Comparison of ENCODE assay signal across 8 cellular contexts in genomic region chr11:125591659-125592304, GRCh38. TPM values are rescaled to one million over a fixed set of nuclear protein-coding genes. Genes with fewer than 3 reads are reported as not detected.
DNase-seq lines count a peak whose midpoint lies in the region; ATAC-seq, FAIRE-seq and TF ChIP-seq lines count a peak whose summit lies in the region.

No MANE protein-coding gene starts in this region.

- intact Hi-C loops in mucosa of descending colon (cut with DNase I, micrococcal nuclease) = no loop called here

- H3K4me2 ChIP-seq in KMS-11 (peak overlapping the region; percentile 68), H1 (ENCODE audit: insufficient read depth in 1 of 2, low read depth in 2 of 2, low read length in 2 of 2) (peak overlapping the region; percentile 92 to 95)

- DNase-seq in GM10266 (ENCODE audit: extremely low spot score) = peak; percentile 32
- DNase-seq in activated CD4-positive, alpha-beta T cell treated with anti-CD3 and anti-CD28 coated beads, Interleukin-2, amount 50 U/mL, for 48 hours = peak; percentile 39 to 47
- DNase-seq in H1 (ENCODE audit: low read depth in 1 of 2, low spot score in 2 of 2) = no peak
- peak; percentile 44 to 66 (median 64) for DNase-seq in mucosa of descending colon
- DNase-seq in stromal cell of bone marrow (ENCODE audit: low read depth) = peak; percentile 21
- no peak for DNase-seq in HuH-7.5 (ENCODE audit: low spot score)

- no peak overlapping the region for H3K23ac ChIP-seq in H1 (ENCODE audit: insufficient read length)

- H4K20me1 ChIP-seq in KMS-11 (ENCODE audit: insufficient read depth) (no peaks in the 10 kb centered on the region), H1 (replicated peaks in 1 of 2; ENCODE audit: control insufficient read depth in 1 of 2, insufficient read depth in 2 of 2, low read length in 2 of 2) (no peaks in the 10 kb centered on the region)

- no peak overlapping the region for H2BK15ac ChIP-seq in H1 (ENCODE audit: low read length)

- H3K79me2 ChIP-seq in KMS-11 (ENCODE audit: insufficient read depth, low read depth) = peaks cover 40% of the 10 kb centered on the region
- peaks cover 9 to 40% of the 10 kb centered on the region in 2 experiments; a peak in 3 of 4 replicates for H3K79me2 ChIP-seq in H1 (ENCODE audit: control insufficient read depth in 1 of 2, insufficient read depth in 2 of 2, low read length in 2 of 2)

- peak overlapping the region; percentile 90 for H3K27ac ChIP-seq in KMS-11
- H3K27ac ChIP-seq in H1 (ENCODE audit: low read depth, low read length) = peak overlapping the region; percentile 70

- peak overlapping the region; percentile 32 for H4K5ac ChIP-seq in H1 (ENCODE audit: insufficient read length, low read depth, low read length)

- H3K27me3 ChIP-seq in KMS-11 (ENCODE audit: insufficient read depth, low read depth) = no peaks in the 10 kb centered on the region
- H3K27me3 ChIP-seq in H1 (replicated peaks in 1 of 4; ENCODE audit: control insufficient read depth in 3 of 4, extremely low read depth in 1 of 4, insufficient read depth in 3 of 4, low read length in 3 of 4) = no peaks in the 10 kb centered on the region

- no peak overlapping the region for H2BK120ac ChIP-seq in H1 (replicated peaks; ENCODE audit: low read depth, low read length)

- H4K91ac ChIP-seq in H1 (replicated peaks; ENCODE audit: insufficient read length, low read length) = peak overlapping the region; percentile 36

- H2BK12ac ChIP-seq in H1 (ENCODE audit: low read depth, low read length) = 0 out of 2 replicates have a peak overlapping the region, but pooled peaks have one; percentile 14

- H2AFZ ChIP-seq in KMS-11 (ENCODE audit: low read depth) = peak overlapping the region; percentile 73
- peak overlapping the region; percentile 89 for H2AFZ ChIP-seq in H1 (ENCODE audit: low read length)

- H3K9me3 ChIP-seq in H1 (ENCODE audit: insufficient read depth in 2 of 2, low read depth in 1 of 2, low read length in 1 of 2) (no peaks in the 10 kb centered on the region), mucosa of descending colon (no peaks in the 10 kb centered on the region)

- no peak overlapping the region for H2AK5ac ChIP-seq in H1 (ENCODE audit: low read depth, low read length)

- H3K56ac ChIP-seq in H1 (replicated peaks; ENCODE audit: insufficient read length, low read depth, low read length) = peak overlapping the region; percentile 20

- no peak for TF ChIP-seq RAD21 in H1 (IDR thresholded peaks at IDR 0.05 in 1 of 2, conservative IDR thresholded peaks at IDR 0.05 in 1 of 2; ENCODE audit: low read depth in 2 of 2, low read length in 2 of 2)

- ATAC-seq in GM21737 (IDR thresholded peaks at IDR 0.05; ENCODE audit: unreplicated experiment) (peak; percentile 14), mucosa of descending colon (peak; percentile 39)

- H2BK5ac ChIP-seq in H1 (ENCODE audit: low read depth, low read length) = peak overlapping the region; percentile 82

- POLR2A ChIA-PET in H1 (lab: Charles Lee; ENCODE audit: partially characterized antibody) = interaction anchor here (0.6 to 4.3 kb wide), 15 partner anchors 9 to 620 kb away, joined by 3 to 49 read pairs (median 3); partner anchors contain the start of genes CHEK1, EI24, FAM118B and FEZ1

- peak overlapping the region; percentile 34; the same call in 1 of the 2 replicates for H3K18ac ChIP-seq in H1 (ENCODE audit: extremely low read depth, low read length)

- H3K4ac ChIP-seq in H1 (replicated peaks; ENCODE audit: insufficient read length, low read depth, low read length) = peak overlapping the region; percentile 2

- peaks cover 11% of the 10 kb centered on the region for H3K23me2 ChIP-seq in H1 (ENCODE audit: low read depth, low read length)

- 16% methylated on average over 29 of the region's 29 CpGs; no CpG with 5 or more reads in 1 of the 2 experiments for WGBS in H1 (ENCODE audit: extremely low coverage in 1 of 2, insufficient coverage in 1 of 2, insufficient read length in 1 of 2, insufficient replicate concordance in 2 of 2, low coverage in 1 of 2, low lambda C conversion rate in 2 of 2, missing lambda C conversion rate in 1 of 2), 2 experiments

- no peaks in the 10 kb centered on the region for H3K36me3 ChIP-seq in KMS-11 (ENCODE audit: insufficient read depth)
- H3K36me3 ChIP-seq in H1 (ENCODE audit: control insufficient read depth in 2 of 4, insufficient read depth in 4 of 4, low read length in 3 of 4) = peaks cover 0 to 4% (median 1%) of the 10 kb centered on the region in 4 experiments; a peak in 3 of 8 replicates
- peaks cover 4% of the 10 kb centered on the region for H3K36me3 ChIP-seq in mucosa of descending colon (ENCODE audit: low read depth)

- H3K79me1 ChIP-seq in H1 (ENCODE audit: low read depth, low read length) = no peaks in the 10 kb centered on the region; the same call in 1 of the 2 replicates

- CTCF ChIA-PET in H1 (lab: Charles Lee; ENCODE audit: partially characterized antibody) = interaction anchor here (0.7 to 1.1 kb wide), 3 partner anchors 21 to 139 kb away, joined by 3 read pairs; no protein-coding TSS in a partner anchor

- H3K9ac ChIP-seq in KMS-11 = peak overlapping the region; percentile 84
- peak overlapping the region; percentile 77 to 91 (median 85) for H3K9ac ChIP-seq in H1 (replicated peaks in 1 of 4; ENCODE audit: extremely low read depth in 1 of 4, low read depth in 3 of 4, low read length in 3 of 4)

- H2BK20ac ChIP-seq in H1 (ENCODE audit: low read length) = no peak overlapping the region

- H3K14ac ChIP-seq in H1 (ENCODE audit: insufficient read length) = no peak overlapping the region

- peak; percentile 44 to 86 for TF ChIP-seq POLR2A in H1 (IDR thresholded peaks at IDR 0.05; ENCODE audit: control extremely low read depth in 1 of 2, low read depth in 2 of 2, low read length in 2 of 2)

- peak overlapping the region; percentile 84; the same call in 1 of the 2 replicates for H4K8ac ChIP-seq in H1 (ENCODE audit: extremely low read depth, insufficient read depth, low read length)

- H3K4me1 ChIP-seq in KMS-11 (ENCODE audit: low read depth, poor library complexity, severe bottlenecking) (peaks cover 29% of the 10 kb centered on the region), H1 (replicated peaks in 1 of 4; ENCODE audit: control insufficient read depth in 3 of 4, insufficient read depth in 4 of 4, low read length in 3 of 4) (peaks cover 0 to 2% (median 0%) of the 10 kb centered on the region in 4 experiments; a peak in 2 of 7 replicates), mucosa of descending colon (ENCODE audit: low read depth) (peaks cover 5% of the 10 kb centered on the region)

- FAIRE-seq in H1 (lab: Jason Lieb, UNC) = no peak

- no peak for TF ChIP-seq EP300 in H1 (IDR thresholded peaks at IDR 0.05; ENCODE audit: borderline replicate concordance in 1 of 2, low read depth in 2 of 2, low read length in 2 of 2)

- TF ChIP-seq CTCF in GM10266 (IDR thresholded peaks at IDR 0.05; ENCODE audit: control insufficient read depth, insufficient read depth, low read depth, missing control alignments) (no peak), KMS-11 (conservative IDR thresholded peaks at IDR 0.05; ENCODE audit: low read depth, low read length) (no peak), H1 (IDR thresholded peaks at IDR 0.05; ENCODE audit: control extremely low read depth in 1 of 3, insufficient read depth in 1 of 3, low read depth in 1 of 3, low read length in 3 of 3) (no peak), mucosa of descending colon (IDR thresholded peaks at IDR 0.05) (no peak)

- H3K4me3 ChIP-seq in KMS-11 (IDR thresholded peaks at IDR 0.05; ENCODE audit: insufficient read depth, low read depth, low read length) (no peak overlapping the region), H1 (ENCODE audit: extremely low read depth in 1 of 4, insufficient read depth in 2 of 4, low read depth in 3 of 4, low read length in 4 of 4) (peak overlapping the region; percentile 79 to 93 (median 88)), mucosa of descending colon (peak overlapping the region; percentile 76)

TF ChIP-seq in H1, 55 proteins besides CTCF, POLR2A, EP300 and RAD21 (continues in another document):
- no peak for TF ChIP-seq GTF2F1 (IDR thresholded peaks at IDR 0.05; ENCODE audit: borderline replicate concordance, low read depth, low read length)
- TF ChIP-seq SAP30 (IDR thresholded peaks at IDR 0.05; ENCODE audit: insufficient read depth, insufficient replicate concordance, low read length) = peak; percentile 54
- TF ChIP-seq CEBPB (IDR thresholded peaks at IDR 0.05; ENCODE audit: low read depth, low read length) = no peak

RNA-seq across cellular contexts. Expression of gene STT3A, which starts 0.9 kb away (rescaled TPM):
- 173 and 175 TPM in 2 replicates for total RNA-seq in H1 (2021; fragmentation: NEBNext Ultra II Directional; extraction: Animal tissue kit (Norgen Biotek cat#: 25700))
- 124 and 211 TPM in 2 replicates for polyA plus RNA-seq in H1 (2011; rRNA removed)
- polyA plus RNA-seq in H1 (2011; cell fraction: cytosol; rRNA removed) = 140 TPM
- 141 TPM for polyA plus RNA-seq in H1 (2011; cell fraction: nucleus; rRNA removed)
- polyA plus RNA-seq in H1 (2012, experiment 1 of 2) = 152 to 205 TPM (median 167 TPM) in 4 replicates
- polyA plus RNA-seq in H1 (2012, experiment 2 of 2) = 61.1 TPM
- polyA plus RNA-seq in H1 (2013, experiment 1 of 2) = 234 TPM
- 232 TPM for polyA plus RNA-seq in H1 (2013, experiment 2 of 2)
- 907 and 996 TPM in 2 replicates for polyA minus RNA-seq in H1 (2011; rRNA and poly(A)+ RNA removed)
- polyA minus RNA-seq in H1 (2011; cell fraction: cytosol; rRNA and poly(A)+ RNA removed) = 189 TPM
- polyA minus RNA-seq in H1 (2011; cell fraction: nucleus; rRNA and poly(A)+ RNA removed) = 287 TPM
- total RNA-seq in mucosa of descending colon = 100 to 1,000 TPM in 1 of 3 donors, 10 to 100 TPM in 2; 88.4 to 137 (median 89.6) TPM

RNA-seq across cellular contexts. Expression of gene EI24, which starts 22.5 kb away (rescaled TPM):
- total RNA-seq in H1 (2021; fragmentation: NEBNext Ultra II Directional; extraction: Animal tissue kit (Norgen Biotek cat#: 25700)) = 130 and 135 TPM in 2 replicates
- 176 and 264 TPM in 2 replicates for polyA plus RNA-seq in H1 (2011; rRNA removed)
- 161 TPM for polyA plus RNA-seq in H1 (2011; cell fraction: cytosol; rRNA removed)
- polyA plus RNA-seq in H1 (2011; cell fraction: nucleus; rRNA removed) = 70.8 TPM
- polyA plus RNA-seq in H1 (2012, experiment 1 of 2) = 130 to 142 TPM (median 141 TPM) in 4 replicates
- polyA plus RNA-seq in H1 (2012, experiment 2 of 2) = 111 TPM
- 119 TPM for polyA plus RNA-seq in H1 (2013, experiment 1 of 2)
- 139 TPM for polyA plus RNA-seq in H1 (2013, experiment 2 of 2)
- polyA minus RNA-seq in H1 (2011; rRNA and poly(A)+ RNA removed) = 143 and 171 TPM in 2 replicates
- polyA minus RNA-seq in H1 (2011; cell fraction: cytosol; rRNA and poly(A)+ RNA removed) = 48.1 TPM
- 41.1 TPM for polyA minus RNA-seq in H1 (2011; cell fraction: nucleus; rRNA and poly(A)+ RNA removed)
- total RNA-seq in mucosa of descending colon = 10 to 100 TPM; 70.6 to 83.1 (median 77.0) TPM

RNA-seq across cellular contexts. Expression of gene CHEK1, which starts 33.2 kb away (rescaled TPM):
- total RNA-seq in H1 (2021; fragmentation: NEBNext Ultra II Directional; extraction: Animal tissue kit (Norgen Biotek cat#: 25700)) = 133 and 139 TPM in 2 replicates
- 24.1 and 37.7 TPM in 2 replicates for polyA plus RNA-seq in H1 (2011; rRNA removed)
- polyA plus RNA-seq in H1 (2011; cell fraction: cytosol; rRNA removed) = 57.4 TPM
- polyA plus RNA-seq in H1 (2011; cell fraction: nucleus; rRNA removed) = 20.1 TPM
- 71.0 to 99.0 TPM (median 90.8 TPM) in 4 replicates for polyA plus RNA-seq in H1 (2012, experiment 1 of 2)
- 22.8 TPM for polyA plus RNA-seq in H1 (2012, experiment 2 of 2)
- 58.7 TPM for polyA plus RNA-seq in H1 (2013, experiment 1 of 2)
- 62.3 TPM for polyA plus RNA-seq in H1 (2013, experiment 2 of 2)
- 47.5 and 63.3 TPM in 2 replicates for polyA minus RNA-seq in H1 (2011; rRNA and poly(A)+ RNA removed)
- polyA minus RNA-seq in H1 (2011; cell fraction: cytosol; rRNA and poly(A)+ RNA removed) = 42.7 TPM
- 79.2 TPM for polyA minus RNA-seq in H1 (2011; cell fraction: nucleus; rRNA and poly(A)+ RNA removed)
- 10 to 100 TPM in 1 of 3 donors, 1 to 10 TPM in 2; 5.6 to 15.0 (median 8.8) TPM for total RNA-seq in mucosa of descending colon

Comparison
In these comparisons a context has a peak if more than half of its experiments do, and no peak if none do; other contexts are left out.
1. DNase-seq: peak in GM10266 (single experiment), activated CD4-positive, alpha-beta T cell treated with anti-CD3 and anti-CD28 coated beads, Interleukin-2, amount 50 U/mL, for 48 hours (2 of 2), mucosa of descending colon (3 of 3) and stromal cell of bone marrow (single experiment); none in H1 (0 of 2) and HuH-7.5 (single experiment).